Comparison of ENCODE assay signal across 8 cellular contexts in genomic region chr6:34391711-34392496, GRCh38. TPM values are rescaled to one million over a fixed set of nuclear protein-coding genes. Genes with fewer than 3 reads are reported as not detected.
DNase-seq lines count a peak whose midpoint lies in the region; ATAC-seq, FAIRE-seq and TF ChIP-seq lines count a peak whose summit lies in the region.

No MANE protein-coding gene starts in this region.

- FAIRE-seq in A549 (lab: Jason Lieb, UNC), result no peak

- CTCF ChIA-PET in A549 (lab: Yijun Ruan, JAX), result interaction anchor here (0.7 to 2.5 kb wide), 7 partner anchors 8 to 228 kb away, joined by 3 to 10 read pairs (median 3); partner anchors contain the start of gene SMIM29

- peak overlapping the region; percentile 84 for H3K4me3 ChIP-seq in A549
- H3K4me3 ChIP-seq in colonic mucosa, result peak overlapping the region; percentile 84
- H3K4me3 ChIP-seq in right lobe of liver, result peak overlapping the region; percentile 73 to 88 (median 84)

- peak overlapping the region; percentile 77 to 87 for H3K9ac ChIP-seq in colonic mucosa (ENCODE audit: low read depth in 2 of 2, low read length in 2 of 2)

- peaks cover 20% of the 10 kb centered on the region for H3K4me1 ChIP-seq in A549
- H3K4me1 ChIP-seq in colonic mucosa, result peaks cover 8% of the 10 kb centered on the region
- H3K4me1 ChIP-seq in right lobe of liver, result peaks cover 0 to 23% (median 7%) of the 10 kb centered on the region in 4 donors

- TF ChIP-seq CTCF in A549 (IDR thresholded peaks at IDR 0.05) (no peak), colonic mucosa (IDR thresholded peaks at IDR 0.05) (no peak), right lobe of liver (IDR thresholded peaks at IDR 0.05) (no peak)

- intact Hi-C loops in colonic mucosa (cut with DNase I) (no loop called here), right lobe of liver (cut with DNase I) (no loop called here)

- TF ChIP-seq EP300 in A549 (IDR thresholded peaks at IDR 0.05), result no peak

- DNase-seq in A549 (ENCODE audit: low read depth in 1 of 2, low spot score in 1 of 2) (peak; percentile 38 to 66), NCI-H2171 treated with DMSO at 0.1 percent for 48 hours (lab: John Stamatoyannopoulos, UW) (peak; percentile 76), colonic mucosa (peak; percentile 52), right lobe of liver (peak; percentile 56 to 76 (median 70))
- DNase-seq in activated CD4-positive, alpha-beta T cell treated with anti-CD3 and anti-CD28 coated beads for 24 hours (ENCODE audit: low read depth in 2 of 2), result peak; percentile 38
- DNase-seq in stimulated activated CD4-positive, alpha-beta T cell treated with anti-CD3 and anti-CD28 coated beads, Interleukin-4, amount 100 ng/mL, for 4 hours, result peak; percentile 42 to 63

- H3K27ac ChIP-seq in A549 (peak overlapping the region; percentile 95 to 99), colonic mucosa (peak overlapping the region; percentile 94), right lobe of liver (peak overlapping the region; percentile 91 to 93 (median 92))

- TF ChIP-seq RAD21 in A549 (conservative IDR thresholded peaks at IDR 0.05 in 1 of 2, IDR thresholded peaks at IDR 0.05 in 1 of 2), result no peak

- TF ChIP-seq POLR2A in A549 (IDR thresholded peaks at IDR 0.05; ENCODE audit: low read length) (peak; percentile 28; the same call in 1 of the 2 replicates), right lobe of liver (IDR thresholded peaks at IDR 0.05) (peak; percentile 9)

- ATAC-seq in A549 (peak; percentile 71 to 72), GM18517 (IDR thresholded peaks at IDR 0.05; ENCODE audit: unreplicated experiment) (peak; percentile 18), HG03025 (IDR thresholded peaks at IDR 0.05; ENCODE audit: low FRiP score, unreplicated experiment) (peak; percentile 50), right lobe of liver (peak; percentile 36 to 49 (median 48))

- peaks cover 3% of the 10 kb centered on the region; the same call in 1 of the 3 replicates for H3K9me3 ChIP-seq in A549
- no peaks in the 10 kb centered on the region for H3K9me3 ChIP-seq in colonic mucosa
- H3K9me3 ChIP-seq in right lobe of liver, result no peaks in the 10 kb centered on the region

- POLR2A ChIA-PET in A549 (lab: Yijun Ruan, JAX), result interaction anchor here (0.7 to 2.3 kb wide), 3 partner anchors 34 to 155 kb away, joined by 3 to 10 read pairs (median 3); partner anchors contain the start of genes HMGA1 and RPS10

- WGBS in A549 (ENCODE audit: missing lambda C conversion rate), result 2% methylated on average over 27 of the region's 80 CpGs
- WGBS in right lobe of liver (ENCODE audit: insufficient coverage, low coverage, low lambda C conversion rate, missing lambda C conversion rate), result under 1% methylated on average over 20 of the region's 80 CpGs

- H3K27me3 ChIP-seq in colonic mucosa (no peaks in the 10 kb centered on the region), right lobe of liver (no peaks in the 10 kb centered on the region)

- peak overlapping the region; percentile 83 for H3K4me2 ChIP-seq in A549

- H3K36me3 ChIP-seq in colonic mucosa (no peaks in the 10 kb centered on the region), right lobe of liver (no peaks in the 10 kb centered on the region)

TF ChIP-seq in A549, 52 proteins besides CTCF, POLR2A, EP300 and RAD21:
- TF ChIP-seq MAFK (IDR thresholded peaks at IDR 0.05; ENCODE audit: partially characterized antibody) (no peak), HOXB5 (CRISPR knock-in tag; IDR thresholded peaks at IDR 0.05) (peak; percentile 42; the same call in 1 of the 2 replicates), RFX5 (IDR thresholded peaks at IDR 0.05) (no peak), PHF8 (IDR thresholded peaks at IDR 0.05; ENCODE audit: borderline replicate concordance, low read depth) (peak; percentile 59; the same call in 1 of the 2 replicates), EHMT2 (IDR thresholded peaks at IDR 0.05; ENCODE audit: low read depth) (no peak), E2F6 (IDR thresholded peaks at IDR 0.05; ENCODE audit: borderline replicate concordance, low read depth) (peak; percentile 75), MAX (IDR thresholded peaks at IDR 0.05) (peak; percentile 90), MYC (IDR thresholded peaks at IDR 0.05; ENCODE audit: borderline replicate concordance, low read length) (peak; percentile 62)

RNA-seq across cellular contexts. Expression of gene NUDT3, which starts 0.6 kb away (rescaled TPM):
- polyA plus RNA-seq in A549 (2011; rRNA removed), result 12.9 and 13.4 TPM in 2 replicates
- 4.4 and 5.2 TPM in 2 replicates for polyA plus RNA-seq in A549 (2012; cell fraction: cytosol; rRNA removed)
- polyA plus RNA-seq in A549 (2012; cell fraction: nucleus; rRNA removed), result 3.1 and 4.6 TPM in 2 replicates
- polyA plus RNA-seq in A549 (2017; fragmentation: RNase III; extraction: RNeasy Plus Mini Kit Qiagen cat#74134 plus additional on column Dnase treatment), result 5.2 to 5.6 TPM (median 5.5 TPM) in 3 replicates
- polyA minus RNA-seq in A549 (2011; rRNA and poly(A)+ RNA removed), result 10.5 and 11.1 TPM in 2 replicates
- total RNA-seq in colonic mucosa, result 10 to 100 TPM; 11.9 to 16.2 TPM
- 10 to 100 TPM; 14.5 to 22.7 (median 16.7) TPM for total RNA-seq in right lobe of liver

RNA-seq across cellular contexts. Expression of gene RPS10, which starts 34.0 kb away (rescaled TPM):
- polyA plus RNA-seq in A549 (2011; rRNA removed), result 1,532 and 2,051 TPM in 2 replicates
- polyA plus RNA-seq in A549 (2012; cell fraction: cytosol; rRNA removed), result 2,899 and 3,230 TPM in 2 replicates
- polyA plus RNA-seq in A549 (2012; cell fraction: nucleus; rRNA removed), result 1,476 and 2,150 TPM in 2 replicates
- 1,701 to 1,783 TPM (median 1,732 TPM) in 3 replicates for polyA plus RNA-seq in A549 (2017; fragmentation: RNase III; extraction: RNeasy Plus Mini Kit Qiagen cat#74134 plus additional on column Dnase treatment)
- polyA minus RNA-seq in A549 (2011; rRNA and poly(A)+ RNA removed), result 799 and 1,098 TPM in 2 replicates
- 1,000 to 10,000 TPM; 1,011 to 1,246 TPM for total RNA-seq in colonic mucosa
- 100 to 1,000 TPM; 355 to 727 (median 398) TPM for total RNA-seq in right lobe of liver

Comparison
In these comparisons a context has a peak if more than half of its experiments do, and no peak if none do; other contexts are left out.
1. Peak in every context shown above with its lines: DNase-seq, ATAC-seq, H3K4me3 ChIP-seq and H3K27ac ChIP-seq.
2. ATAC-seq: peak in every context shown above with its lines; median percentile 72 in A549; 50 in HG03025; 48 in right lobe of liver; 18 in GM18517.